Comparison of ENCODE assay signal across 20 cellular contexts in genomic region chr9:97548819-97549540, GRCh38. TPM values are rescaled to one million over a fixed set of nuclear protein-coding genes. Genes with fewer than 3 reads are reported as not detected.
"Had no signal": no experiment of that assay in that cellular context is flagged by ENCODE, and none has a peak within 500 bp of the region (broad histone marks: within the 10 kb centered on the region; RNA-seq: fewer than 3 reads in every experiment).

No MANE protein-coding gene starts in this region.

- H3K4me3 ChIP-seq: esophagus muscularis mucosa, hepatocyte, left ventricle myocardium inferior, lung, psoas muscle, sigmoid colon, skin epidermis had no signal

- H2AFZ ChIP-seq: hepatocyte had no signal

- H3K9me3 ChIP-seq: esophagus muscularis mucosa, left ventricle myocardium inferior, psoas muscle had no signal

- DNase-seq: effector memory CD4-positive, alpha-beta T cell; foreskin melanocyte; kidney; left cardiac atrium; left ventricle myocardium inferior; mesendoderm; naive thymus-derived CD4-positive, alpha-beta T cell; nephron progenitor cell; psoas muscle; retina; sigmoid colon; stimulated activated CD4-positive, alpha-beta T cell treated with anti-CD3 and anti-CD28 coated beads, Interleukin-2, amount 100 ng/mL, for 24 hours; stimulated activated naive CD4-positive, alpha-beta T cell treated with Interleukin-2 at 50 U/mL for 16 hours; trophoblast cell had no signal

- H3K27me3 ChIP-seq: esophagus muscularis mucosa, hepatocyte, sigmoid colon had no signal

- H3K27ac ChIP-seq: epithelial cell of prostate, hepatocyte, left ventricle myocardium inferior, psoas muscle, sigmoid colon, skin epidermis had no signal

- H3K79me2 ChIP-seq: hepatocyte had no signal

- ATAC-seq: naive thymus-derived CD4-positive, alpha-beta T cell; psoas muscle had no signal

- H3K4me2 ChIP-seq: hepatocyte had no signal

RNA-seq across cellular contexts. Expression of gene TMOD1, which starts 47.5 kb away (rescaled TPM):
- total RNA-seq: osteoblast had no signal
